In the genomic region with DNA sequence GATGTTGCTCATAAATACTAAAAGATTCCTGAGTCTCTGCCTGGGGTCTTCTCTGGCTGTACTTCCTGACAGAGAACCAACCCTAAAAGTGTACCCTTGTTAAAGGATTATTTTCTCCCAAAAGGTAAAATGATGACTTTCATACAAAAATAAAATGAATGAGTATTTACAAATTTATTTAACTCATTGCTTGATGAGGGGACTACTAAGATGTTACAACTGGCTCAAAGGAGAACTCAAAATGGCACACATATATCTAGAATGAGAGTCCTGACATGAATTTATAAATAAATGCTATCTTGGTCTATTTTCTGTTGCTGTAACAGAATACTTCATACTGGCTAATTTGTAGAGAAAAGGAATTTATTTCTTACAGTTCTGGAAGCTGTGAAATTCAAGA, we compare ENCODE assay signal across 8 cellular contexts. TPM values are rescaled to one million over a fixed set of nuclear protein-coding genes. Genes with fewer than 3 reads are reported as not detected.
"Had no signal": no experiment of that assay in that cellular context is flagged by ENCODE, and none has a peak within 500 bp of the region (broad histone marks: within the 10 kb centered on the region; RNA-seq: fewer than 3 reads in every experiment).

No MANE protein-coding gene starts in this region.

- H3K4me3 ChIP-seq: GM12878 had no signal

- ATAC-seq: GM12878 had no signal

- DNase-seq: GDM1, GF-D8 had no signal

- FAIRE-seq: G401.6, GM12878, GM12891, GM12892, GM18507, GM19239 had no signal

RNA-seq across cellular contexts. Expression of a gene that starts 30.5 kb away (rescaled TPM):
- total RNA-seq: GM12878 had no signal
- polyA plus RNA-seq: GM12878 had no signal
